In genomic region chr6:28893172-28893799, GRCh38 we compare ENCODE assay signal across 1 cellular context.
TF ChIP-seq lines count a peak whose summit lies in the region.

No MANE protein-coding gene starts in this region.

TF ChIP-seq in K562, 482 proteins besides CTCF, POLR2A, EP300 and RAD21 (continues in another document):
- no peak for TF ChIP-seq SNIP1 (IDR thresholded peaks at IDR 0.05; ENCODE audit: low read depth)
- no peak for TF ChIP-seq BRD4 (IDR thresholded peaks at IDR 0.05)
- peak; percentile 20; the same call in 1 of the 2 replicates for TF ChIP-seq MGA (IDR thresholded peaks at IDR 0.05)
- TF ChIP-seq NFIC (IDR thresholded peaks at IDR 0.05): peak; percentile 35; the same call in 1 of the 2 replicates
- no peak for TF ChIP-seq ZNF316 (IDR thresholded peaks at IDR 0.05)
- peak; percentile 65; the same call in 1 of the 2 replicates for TF ChIP-seq NFRKB (IDR thresholded peaks at IDR 0.05; ENCODE audit: low read depth)
- peak; percentile 47; the same call in 1 of the 2 replicates for TF ChIP-seq TRIM25 (IDR thresholded peaks at IDR 0.05; ENCODE audit: borderline replicate concordance)
- peak; percentile 80 for TF ChIP-seq EHMT2 (IDR thresholded peaks at IDR 0.05)
- TF ChIP-seq MIER1 (IDR thresholded peaks at IDR 0.05; ENCODE audit: low read depth): peak; percentile 51
- TF ChIP-seq SMARCA5 (IDR thresholded peaks at IDR 0.05): peak; percentile 49; the same call in 1 of the 2 replicates
- peak; percentile 85; the same call in 1 of the 2 replicates for TF ChIP-seq GATAD2A (IDR thresholded peaks at IDR 0.05)
- no peak for TF ChIP-seq UBTF (IDR thresholded peaks at IDR 0.05; ENCODE audit: borderline replicate concordance in 1 of 2, low read depth in 2 of 2, low read length in 2 of 2)
- peak; percentile 97 for TF ChIP-seq ZNF512 (tag; IDR thresholded peaks at IDR 0.05)
- peak; percentile 19 to 56; a peak in 2 of 4 replicates for TF ChIP-seq KDM1A (IDR thresholded peaks at IDR 0.05)
- peak; percentile 26; the same call in 1 of the 2 replicates for TF ChIP-seq LEF1 (IDR thresholded peaks at IDR 0.05)
- TF ChIP-seq PHF21A (IDR thresholded peaks at IDR 0.05; ENCODE audit: borderline replicate concordance, low read depth): 0 out of 2 replicates have a peak, but pooled peaks have one; percentile 24
- TF ChIP-seq SAP30 (IDR thresholded peaks at IDR 0.05; ENCODE audit: borderline replicate concordance, insufficient read depth, low read depth, low read length, poor library complexity, severe bottlenecking): no peak
- TF ChIP-seq PHF20 (IDR thresholded peaks at IDR 0.05; ENCODE audit: partially characterized antibody): peak; percentile 65
- peak; percentile 67; the same call in 1 of the 2 replicates for TF ChIP-seq HDGF (IDR thresholded peaks at IDR 0.05)
- TF ChIP-seq DPF2 (IDR thresholded peaks at IDR 0.05): peak; percentile 59; the same call in 1 of the 2 replicates
- TF ChIP-seq ZBTB2 (IDR thresholded peaks at IDR 0.05): peak; percentile 63; the same call in 1 of the 2 replicates
- 0 out of 2 replicates have a peak, but pooled peaks have one; percentile 48 for TF ChIP-seq HBP1 (CRISPR knock-in tag; IDR thresholded peaks at IDR 0.05)
- TF ChIP-seq ZNF165 (CRISPR knock-in tag; IDR thresholded peaks at IDR 0.05; ENCODE audit: borderline replicate concordance): no peak
- no peak for TF ChIP-seq HMG20B (CRISPR knock-in tag; IDR thresholded peaks at IDR 0.05)
- TF ChIP-seq OTX1 (CRISPR knock-in tag; IDR thresholded peaks at IDR 0.05): 0 out of 2 replicates have a peak, but pooled peaks have one; percentile 50
- TF ChIP-seq SMAD4 (CRISPR knock-in tag; conservative IDR thresholded peaks at IDR 0.05): 0 out of 2 replicates have a peak, but pooled peaks have one; percentile 17
- TF ChIP-seq HDAC1 (IDR thresholded peaks at IDR 0.05): peak in 1 of 2 experiments; percentile 58; a peak in 1 of 4 replicates
- TF ChIP-seq RBM17 (IDR thresholded peaks at IDR 0.05; ENCODE audit: borderline replicate concordance, low read depth, low read length): no peak
- TF ChIP-seq ZNF184 (CRISPR knock-in tag; IDR thresholded peaks at IDR 0.05): no peak
- peak; percentile 35; the same call in 1 of the 2 replicates for TF ChIP-seq NKRF (IDR thresholded peaks at IDR 0.05; ENCODE audit: borderline replicate concordance)
- TF ChIP-seq ASH1L (IDR thresholded peaks at IDR 0.05; ENCODE audit: borderline replicate concordance, low read depth, partially characterized antibody): peak; percentile 39
- no peak for TF ChIP-seq ESRRA (IDR thresholded peaks at IDR 0.05; ENCODE audit: borderline replicate concordance, low read depth)
- TF ChIP-seq EP400 (IDR thresholded peaks at IDR 0.05): 0 out of 2 replicates have a peak, but pooled peaks have one; percentile 18
- TF ChIP-seq ZC3H8 (IDR thresholded peaks at IDR 0.05): peak; percentile 71; the same call in 1 of the 2 replicates
- no peak for TF ChIP-seq ZNF175 (CRISPR knock-in tag; IDR thresholded peaks at IDR 0.05; ENCODE audit: low read depth)
- peak; percentile 70; the same call in 1 of the 2 replicates for TF ChIP-seq MTA1 (IDR thresholded peaks at IDR 0.05; ENCODE audit: borderline replicate concordance)
- peak in 1 of 2 experiments; percentile 42; a peak in 1 of 4 replicates for TF ChIP-seq MCM7 (IDR thresholded peaks at IDR 0.05)
